11 cellular contexts compared by ENCODE assay signal in genomic region chr5:425714-426113, GRCh38. TPM values are rescaled to one million over a fixed set of nuclear protein-coding genes. Genes with fewer than 3 reads are reported as not detected.
DNase-seq lines count a peak whose midpoint lies in the region; ATAC-seq and TF ChIP-seq lines count a peak whose summit lies in the region.
"Had no signal": no experiment of that assay in that cellular context is flagged by ENCODE, and none has a peak within 500 bp of the region (broad histone marks: within the 10 kb centered on the region; RNA-seq: fewer than 3 reads in every experiment).

No MANE protein-coding gene starts in this region.

- H3K4me3 Mint-ChIP-seq in dendritic cell treated with granulocyte-macrophage colony-stimulating factor and Interleukin-4, amounts not matched to agents 40 ng/mL and 50 ng/mL, for 4 days = no peak overlapping the region
- no peak overlapping the region for H3K4me3 Mint-ChIP-seq in stimulated activated naive CD8-positive, alpha-beta T cell treated with anti-CD3 and anti-CD28 coated beads, Interleukin-15, amount 100 ng/mL, for 72 hours
- H3K4me3 Mint-ChIP-seq in activated T-helper 2 cell treated with anti-CD3 and anti-CD28 coated beads, Interferon-gamma antibody, Interleukin-2, Interleukin-4, amounts not matched to agents 10 μg/mL and 5 μg/mL and 100 μg/mL, durations not matched to agents 14 hours and 24 hours and 36 hours (ENCODE audit: low read depth) = no peak overlapping the region

- peaks cover 9% of the 10 kb centered on the region for H3K4me1 ChIP-seq in left ventricle myocardium inferior

- DNase-seq in left ventricle myocardium inferior (no peak), cardiac septum (ENCODE audit: low spot score) (no peak), NCI-H2171 treated with DMSO at 0.1 percent for 48 hours (lab: John Stamatoyannopoulos, UW) (peak; percentile 45), SK-N-DZ (ENCODE audit: low spot score) (no peak)
- peak in 1 of 2 donors; percentile 18 for DNase-seq in stimulated activated naive CD8-positive, alpha-beta T cell treated with anti-CD3 and anti-CD28 coated beads, Interleukin-15, amount 100 ng/mL, for 72 hours
- DNase-seq in activated T-helper 2 cell treated with anti-CD3 and anti-CD28 coated beads, Interferon-gamma antibody, Interleukin-2, Interleukin-4, amounts not matched to agents 10 μg/mL and 5 μg/mL and 100 μg/mL, durations not matched to agents 14 hours and 24 hours and 36 hours (ENCODE audit: low spot score) = no peak
- DNase-seq: effector CD4-positive, alpha-beta T cell had no signal

- peaks cover 7% of the 10 kb centered on the region for H3K9me3 Mint-ChIP-seq in dendritic cell treated with granulocyte-macrophage colony-stimulating factor and Interleukin-4, amounts not matched to agents 40 ng/mL and 50 ng/mL, for 4 days
- H3K9me3 Mint-ChIP-seq in stimulated activated naive CD8-positive, alpha-beta T cell treated with anti-CD3 and anti-CD28 coated beads, Interleukin-15, amount 100 ng/mL, for 72 hours = peaks cover 7 to 9% of the 10 kb centered on the region in 2 donors
- H3K9me3 Mint-ChIP-seq in activated T-helper 2 cell treated with anti-CD3 and anti-CD28 coated beads, Interferon-gamma antibody, Interleukin-2, Interleukin-4, amounts not matched to agents 10 μg/mL and 5 μg/mL and 100 μg/mL, durations not matched to agents 14 hours and 24 hours and 36 hours = no peaks in the 10 kb centered on the region

- H3K27me3 ChIP-seq in left ventricle myocardium inferior (ENCODE audit: low read depth) = peaks cover 8% of the 10 kb centered on the region

- H3K9me3 ChIP-seq in left ventricle myocardium inferior (replicated peaks) = no peaks in the 10 kb centered on the region
- H3K9me3 ChIP-seq: thoracic aorta had no signal

- H3K36me3 ChIP-seq in left ventricle myocardium inferior = no peaks in the 10 kb centered on the region
- H3K36me3 ChIP-seq: thoracic aorta had no signal

- H3K27ac ChIP-seq in left ventricle myocardium inferior (replicated peaks) = no peak overlapping the region
- H3K27ac ChIP-seq: thoracic aorta had no signal

- ATAC-seq in stimulated activated naive CD8-positive, alpha-beta T cell treated with anti-CD3 and anti-CD28 coated beads, Interleukin-15, amount 100 ng/mL, for 72 hours = peak; percentile 45
- no peak for ATAC-seq in HG03457 (IDR thresholded peaks at IDR 0.05; ENCODE audit: unreplicated experiment)

- H3K27ac Mint-ChIP-seq in dendritic cell treated with granulocyte-macrophage colony-stimulating factor and Interleukin-4, amounts not matched to agents 40 ng/mL and 50 ng/mL, for 4 days = peak overlapping the region; percentile 88
- H3K27ac Mint-ChIP-seq in stimulated activated naive CD8-positive, alpha-beta T cell treated with anti-CD3 and anti-CD28 coated beads, Interleukin-15, amount 100 ng/mL, for 72 hours = no peak overlapping the region
- no peak overlapping the region for H3K27ac Mint-ChIP-seq in activated T-helper 2 cell treated with anti-CD3 and anti-CD28 coated beads, Interferon-gamma antibody, Interleukin-2, Interleukin-4, amounts not matched to agents 10 μg/mL and 5 μg/mL and 100 μg/mL, durations not matched to agents 14 hours and 24 hours and 36 hours

- no peak overlapping the region for H3K4me3 ChIP-seq in left ventricle myocardium inferior
- H3K4me3 ChIP-seq: lung, thoracic aorta had no signal

- TF ChIP-seq CTCF in left ventricle myocardium inferior (IDR thresholded peaks at IDR 0.05; ENCODE audit: borderline replicate concordance) = peak; percentile 13

- intact Hi-C loops in left ventricle myocardium inferior (cut with micrococcal nuclease) = no loop called here
- intact Hi-C loops in cardiac septum (cut with DNase I) = no loop called here
- intact Hi-C loops in dendritic cell treated with granulocyte-macrophage colony-stimulating factor and Interleukin-4, amounts not matched to agents 40 ng/mL and 50 ng/mL, for 4 days (cut with micrococcal nuclease) = no loop called here
- intact Hi-C loops in activated T-helper 2 cell treated with anti-CD3 and anti-CD28 coated beads, Interferon-gamma antibody, Interleukin-2, Interleukin-4, amounts not matched to agents 10 μg/mL and 5 μg/mL and 100 μg/mL, durations not matched to agents 14 hours and 24 hours and 36 hours (cut with micrococcal nuclease) = no loop called here

- H3K27me3 Mint-ChIP-seq in dendritic cell treated with granulocyte-macrophage colony-stimulating factor and Interleukin-4, amounts not matched to agents 40 ng/mL and 50 ng/mL, for 4 days = peaks cover 6% of the 10 kb centered on the region
- no peaks in the 10 kb centered on the region for H3K27me3 Mint-ChIP-seq in stimulated activated naive CD8-positive, alpha-beta T cell treated with anti-CD3 and anti-CD28 coated beads, Interleukin-15, amount 100 ng/mL, for 72 hours
- H3K27me3 Mint-ChIP-seq in activated T-helper 2 cell treated with anti-CD3 and anti-CD28 coated beads, Interferon-gamma antibody, Interleukin-2, Interleukin-4, amounts not matched to agents 10 μg/mL and 5 μg/mL and 100 μg/mL, durations not matched to agents 14 hours and 24 hours and 36 hours (ENCODE audit: low read depth) = no peaks in the 10 kb centered on the region

- H3K36me3 Mint-ChIP-seq in dendritic cell treated with granulocyte-macrophage colony-stimulating factor and Interleukin-4, amounts not matched to agents 40 ng/mL and 50 ng/mL, for 4 days (ENCODE audit: low read depth) = peaks cover 87% of the 10 kb centered on the region
- peaks cover 49% of the 10 kb centered on the region for H3K36me3 Mint-ChIP-seq in activated T-helper 2 cell treated with anti-CD3 and anti-CD28 coated beads, Interferon-gamma antibody, Interleukin-2, Interleukin-4, amounts not matched to agents 10 μg/mL and 5 μg/mL and 100 μg/mL, durations not matched to agents 14 hours and 24 hours and 36 hours (ENCODE audit: low read depth)

- peaks cover 70% of the 10 kb centered on the region for H3K4me1 Mint-ChIP-seq in dendritic cell treated with granulocyte-macrophage colony-stimulating factor and Interleukin-4, amounts not matched to agents 40 ng/mL and 50 ng/mL, for 4 days (ENCODE audit: low read depth)
- H3K4me1 Mint-ChIP-seq in stimulated activated naive CD8-positive, alpha-beta T cell treated with anti-CD3 and anti-CD28 coated beads, Interleukin-15, amount 100 ng/mL, for 72 hours = peaks cover 52% of the 10 kb centered on the region
- peaks cover 15% of the 10 kb centered on the region for H3K4me1 Mint-ChIP-seq in activated T-helper 2 cell treated with anti-CD3 and anti-CD28 coated beads, Interferon-gamma antibody, Interleukin-2, Interleukin-4, amounts not matched to agents 10 μg/mL and 5 μg/mL and 100 μg/mL, durations not matched to agents 14 hours and 24 hours and 36 hours (ENCODE audit: low read depth)

RNA-seq across cellular contexts. Expression of gene EXOC3, which starts 17.3 kb away (rescaled TPM):
- total RNA-seq in left ventricle myocardium inferior (46.2 TPM), cardiac septum (42.9 TPM)
- polyA plus RNA-seq in SK-N-DZ (2014; cell fraction: cytosol; rRNA removed) = 17.0 and 18.3 TPM in 2 replicates
- polyA plus RNA-seq in SK-N-DZ (2014; cell fraction: nucleus; rRNA removed) = 31.7 and 46.3 TPM in 2 replicates
- 62.3 and 66.4 TPM in 2 replicates for total RNA-seq in activated T-helper 2 cell treated with anti-CD3 and anti-CD28 coated beads, Interferon-gamma antibody, Interleukin-2, Interleukin-4, amounts not matched to agents 10 μg/mL and 5 μg/mL and 100 μg/mL, durations not matched to agents 14 hours and 24 hours and 36 hours
